ENCODE assay signal across 1 cellular context in the genomic region with DNA sequence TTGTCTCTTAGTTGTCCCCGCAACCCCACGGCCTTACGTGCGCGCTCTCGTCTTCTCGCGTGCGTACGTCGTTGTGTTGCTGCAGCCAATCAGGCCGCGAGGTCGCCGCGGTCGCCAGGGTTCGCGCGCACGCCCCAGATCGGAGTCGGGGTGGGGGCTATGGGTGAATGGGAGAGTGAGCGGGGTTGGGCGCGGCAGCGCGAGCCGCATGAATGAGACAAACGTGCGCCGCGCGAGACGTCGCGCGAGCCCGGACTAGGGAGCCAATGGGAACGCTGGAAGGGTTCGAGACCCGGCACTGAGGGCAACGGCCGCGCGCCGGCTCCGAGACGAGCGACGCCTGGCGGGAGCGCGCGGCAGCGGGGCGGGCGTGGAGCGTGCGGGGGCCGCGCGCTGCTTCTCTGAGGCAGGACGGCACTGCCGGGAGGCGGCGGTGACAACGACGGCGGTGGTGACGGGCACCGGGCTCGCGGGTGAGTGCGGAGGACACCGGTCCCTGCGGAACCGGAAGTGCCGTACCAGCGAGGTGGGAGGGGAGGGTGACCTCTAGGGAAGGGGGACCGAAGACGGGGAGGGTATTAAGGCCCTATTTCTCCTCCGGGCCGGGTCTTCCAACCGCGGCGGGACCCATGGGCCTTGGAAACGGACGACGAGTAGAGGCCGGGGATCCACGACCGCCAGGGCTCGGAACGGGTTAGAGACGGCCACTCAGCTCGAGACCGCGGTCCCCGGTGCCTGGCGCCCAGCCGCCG.
TF ChIP-seq lines count a peak whose summit lies in the region.

Gene ZDHHC5, plus strand, starts transcription at position 400 of the 752 bp plus-strand sequence. CDS start 4,977 bp downstream, outside the sequence.

TF ChIP-seq in HepG2, 621 proteins besides CTCF, POLR2A, EP300 and RAD21 (continued from another document and continues in another):
- no peak for TF ChIP-seq ATF6 (CRISPR knock-in tag; conservative IDR thresholded peaks at IDR 0.05)
- no peak for TF ChIP-seq ZFYVE20 (CRISPR knock-in tag; IDR thresholded peaks at IDR 0.05; ENCODE audit: borderline replicate concordance, low read depth)
- TF ChIP-seq, protein P1, sequence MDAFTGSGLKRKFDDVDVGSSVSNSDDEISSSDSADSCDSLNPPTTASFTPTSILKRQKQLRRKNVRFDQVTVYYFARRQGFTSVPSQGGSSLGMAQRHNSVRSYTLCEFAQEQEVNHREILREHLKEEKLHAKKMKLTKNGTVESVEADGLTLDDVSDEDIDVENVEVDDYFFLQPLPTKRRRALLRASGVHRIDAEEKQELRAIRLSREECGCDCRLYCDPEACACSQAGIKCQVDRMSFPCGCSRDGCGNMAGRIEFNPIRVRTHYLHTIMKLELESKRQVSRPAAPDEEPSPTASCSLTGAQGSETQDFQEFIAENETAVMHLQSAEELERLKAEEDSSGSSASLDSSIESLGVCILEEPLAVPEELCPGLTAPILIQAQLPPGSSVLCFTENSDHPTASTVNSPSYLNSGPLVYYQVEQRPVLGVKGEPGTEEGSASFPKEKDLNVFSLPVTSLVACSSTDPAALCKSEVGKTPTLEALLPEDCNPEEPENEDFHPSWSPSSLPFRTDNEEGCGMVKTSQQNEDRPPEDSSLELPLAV (CRISPR knock-in tag; conservative IDR thresholded peaks at IDR 0.05; ENCODE audit: low read depth) = no peak
- no peak for TF ChIP-seq REXO4 (CRISPR knock-in tag; IDR thresholded peaks at IDR 0.05; ENCODE audit: borderline replicate concordance)
- TF ChIP-seq FIP1L1 (IDR thresholded peaks at IDR 0.05; ENCODE audit: borderline replicate concordance, insufficient read depth, low read depth, low read length) = no peak
- TF ChIP-seq SNAPC5 (CRISPR knock-in tag; IDR thresholded peaks at IDR 0.05; ENCODE audit: borderline replicate concordance) = no peak
- no peak; the same call in 1 of the 2 replicates for TF ChIP-seq NFAT5 (CRISPR knock-in tag; IDR thresholded peaks at IDR 0.05)
- TF ChIP-seq KDM4B (CRISPR knock-in tag; IDR thresholded peaks at IDR 0.05) = peak; percentile 12; the same call in 1 of the 2 replicates
- peak; percentile 92 for TF ChIP-seq HNRNPK (IDR thresholded peaks at IDR 0.05; ENCODE audit: low read depth, low read length, poor library complexity, severe bottlenecking)
- no peak for TF ChIP-seq LCORL (IDR thresholded peaks at IDR 0.05)
- no peak for TF ChIP-seq LCORL (CRISPR knock-in tag; IDR thresholded peaks at IDR 0.05)
- no peak for TF ChIP-seq ZSCAN12 (CRISPR knock-in tag; IDR thresholded peaks at IDR 0.05)
- TF ChIP-seq NCOA5 (CRISPR knock-in tag; IDR thresholded peaks at IDR 0.05) = no peak
- no peak for TF ChIP-seq TBL1XR1 (IDR thresholded peaks at IDR 0.05; ENCODE audit: borderline replicate concordance, low read length, partially characterized antibody)
- TF ChIP-seq ZNF350 (CRISPR knock-in tag; IDR thresholded peaks at IDR 0.05; ENCODE audit: borderline replicate concordance, low read depth) = peak; percentile 40; the same call in 1 of the 2 replicates
- TF ChIP-seq ZNF430 (CRISPR knock-in tag; IDR thresholded peaks at IDR 0.05) = 0 out of 2 replicates have a peak, but pooled peaks have one; percentile 21
- TF ChIP-seq, protein P2, sequence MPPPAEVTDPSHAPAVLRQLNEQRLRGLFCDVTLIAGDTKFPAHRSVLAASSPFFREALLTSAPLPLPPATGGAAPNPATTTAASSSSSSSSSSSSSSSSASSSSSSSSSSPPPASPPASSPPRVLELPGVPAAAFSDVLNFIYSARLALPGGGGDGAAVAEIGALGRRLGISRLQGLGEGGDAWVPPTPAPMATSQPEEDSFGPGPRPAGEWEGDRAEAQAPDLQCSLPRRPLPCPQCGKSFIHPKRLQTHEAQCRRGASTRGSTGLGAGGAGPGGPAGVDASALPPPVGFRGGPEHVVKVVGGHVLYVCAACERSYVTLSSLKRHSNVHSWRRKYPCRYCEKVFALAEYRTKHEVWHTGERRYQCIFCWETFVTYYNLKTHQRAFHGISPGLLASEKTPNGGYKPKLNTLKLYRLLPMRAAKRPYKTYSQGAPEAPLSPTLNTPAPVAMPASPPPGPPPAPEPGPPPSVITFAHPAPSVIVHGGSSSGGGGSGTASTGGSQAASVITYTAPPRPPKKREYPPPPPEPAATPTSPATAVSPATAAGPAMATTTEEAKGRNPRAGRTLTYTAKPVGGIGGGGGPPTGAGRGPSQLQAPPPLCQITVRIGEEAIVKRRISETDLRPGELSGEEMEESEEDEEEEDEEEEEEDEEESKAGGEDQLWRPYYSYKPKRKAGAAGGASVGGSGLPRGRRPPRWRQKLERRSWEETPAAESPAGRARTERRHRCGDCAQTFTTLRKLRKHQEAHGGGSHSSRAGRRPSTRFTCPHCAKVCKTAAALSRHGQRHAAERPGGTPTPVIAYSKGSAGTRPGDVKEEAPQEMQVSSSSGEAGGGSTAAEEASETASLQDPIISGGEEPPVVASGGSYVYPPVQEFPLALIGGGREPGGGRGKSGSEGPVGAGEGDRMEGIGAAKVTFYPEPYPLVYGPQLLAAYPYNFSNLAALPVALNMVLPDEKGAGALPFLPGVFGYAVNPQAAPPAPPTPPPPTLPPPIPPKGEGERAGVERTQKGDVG (CRISPR knock-in tag; IDR thresholded peaks at IDR 0.05; ENCODE audit: borderline replicate concordance) = no peak
- peak; percentile 95; the same call in 1 of the 2 replicates for TF ChIP-seq SAFB2 (CRISPR knock-in tag; IDR thresholded peaks at IDR 0.05; ENCODE audit: borderline replicate concordance, low read depth)
- TF ChIP-seq ZBTB3 (CRISPR knock-in tag; IDR thresholded peaks at IDR 0.05; ENCODE audit: borderline replicate concordance, low read depth) = no peak
- TF ChIP-seq CENPBD1 (CRISPR knock-in tag; IDR thresholded peaks at IDR 0.05; ENCODE audit: borderline replicate concordance, low read depth) = no peak
- no peak; the same call in 1 of the 2 replicates for TF ChIP-seq DMAP1 (CRISPR knock-in tag; IDR thresholded peaks at IDR 0.05)
- no peak for TF ChIP-seq SKIL (CRISPR knock-in tag; IDR thresholded peaks at IDR 0.05; ENCODE audit: borderline replicate concordance)
- no peak; the same call in 1 of the 2 replicates for TF ChIP-seq ZNF567 (CRISPR knock-in tag; IDR thresholded peaks at IDR 0.05; ENCODE audit: borderline replicate concordance)
- 0 out of 2 replicates have a peak, but pooled peaks have one; percentile 13 for TF ChIP-seq BHLHE40 (IDR thresholded peaks at IDR 0.05; ENCODE audit: low read length)
- no peak for TF ChIP-seq ZNF709 (CRISPR knock-in tag; IDR thresholded peaks at IDR 0.05)
- TF ChIP-seq SALL1 (CRISPR knock-in tag; IDR thresholded peaks at IDR 0.05) = peak; percentile 73
- TF ChIP-seq SMARCE1 (IDR thresholded peaks at IDR 0.05; ENCODE audit: borderline replicate concordance) = no peak
- no peak for TF ChIP-seq ZNF597 (CRISPR knock-in tag; IDR thresholded peaks at IDR 0.05)
- no peak for TF ChIP-seq PAWR (CRISPR knock-in tag; IDR thresholded peaks at IDR 0.05; ENCODE audit: borderline replicate concordance)
- peak; percentile 56; the same call in 1 of the 2 replicates for TF ChIP-seq SAP130 (CRISPR knock-in tag; IDR thresholded peaks at IDR 0.05; ENCODE audit: low read depth)
- peak; percentile 73 for TF ChIP-seq ZNF687 (CRISPR knock-in tag; IDR thresholded peaks at IDR 0.05)
- TF ChIP-seq ZNF614 (CRISPR knock-in tag; IDR thresholded peaks at IDR 0.05; ENCODE audit: borderline replicate concordance) = no peak; the same call in 1 of the 2 replicates
